23 cellular contexts compared by ENCODE assay signal in genomic region chr21:44292812-44293195, GRCh38. TPM values are rescaled to one million over a fixed set of nuclear protein-coding genes. Genes with fewer than 3 reads are reported as not detected.
DNase-seq lines count a peak whose midpoint lies in the region; ATAC-seq, FAIRE-seq and TF ChIP-seq lines count a peak whose summit lies in the region.
"Had no signal": no experiment of that assay in that cellular context is flagged by ENCODE, and none has a peak within 500 bp of the region (broad histone marks: within the 10 kb centered on the region; RNA-seq: fewer than 3 reads in every experiment).

No MANE protein-coding gene starts in this region.

- no peaks in the 10 kb centered on the region for H3K9me3 Mint-ChIP-seq in stimulated activated naive B cell treated with anti-CD40 and anti-IgM and Interleukin-4, amounts not matched to agents 10 μg/mL and 1 μg/mL and 100 μg/mL, for 72 hours
- H3K9me3 Mint-ChIP-seq: CD4-positive, CD25-positive, alpha-beta regulatory T cell; CD8-positive, alpha-beta memory T cell had no signal

- H3K4me3 Mint-ChIP-seq in T-helper 17 cell: peak overlapping the region; percentile 74
- no peak overlapping the region for H3K4me3 Mint-ChIP-seq in stimulated activated naive B cell treated with anti-CD40 and anti-IgM and Interleukin-4, amounts not matched to agents 10 μg/mL and 1 μg/mL and 100 μg/mL, for 72 hours

- no peaks in the 10 kb centered on the region for H3K27me3 ChIP-seq in vagina
- H3K27me3 ChIP-seq: BE2C had no signal

- no peak for FAIRE-seq in kidney (lab: Jason Lieb, UNC)
- FAIRE-seq: GM12878 had no signal

- H3K27ac Mint-ChIP-seq in T-helper 17 cell: peak overlapping the region; percentile 45
- peak overlapping the region; percentile 31 for H3K27ac Mint-ChIP-seq in stimulated activated naive B cell treated with anti-CD40 and anti-IgM and Interleukin-4, amounts not matched to agents 10 μg/mL and 1 μg/mL and 100 μg/mL, for 72 hours
- H3K27ac Mint-ChIP-seq: CD4-positive, CD25-positive, alpha-beta regulatory T cell had no signal

- H3K9me3 ChIP-seq in T-helper 17 cell (ENCODE audit: control insufficient read depth, low read length, poor library complexity, severe bottlenecking) (no peaks in the 10 kb centered on the region), kidney (ENCODE audit: control insufficient read depth in 1 of 2, low read length in 2 of 2) (no peaks in the 10 kb centered on the region), vagina (no peaks in the 10 kb centered on the region)
- H3K9me3 ChIP-seq: BE2C, HAP-1 had no signal

- ATAC-seq in left cardiac atrium (no peak), left ventricle myocardium superior (no peak), T-helper 17 cell (no peak)
- no peak for ATAC-seq in stimulated activated naive B cell treated with anti-CD40 and anti-IgM and Interleukin-4, amounts not matched to agents 10 μg/mL and 1 μg/mL and 100 μg/mL, for 72 hours (replicated peaks)
- ATAC-seq: GM12878 had no signal

- H3K27me3 Mint-ChIP-seq in T-helper 17 cell: no peaks in the 10 kb centered on the region
- peaks cover 3 to 6% of the 10 kb centered on the region in 2 donors for H3K27me3 Mint-ChIP-seq in stimulated activated naive B cell treated with anti-CD40 and anti-IgM and Interleukin-4, amounts not matched to agents 10 μg/mL and 1 μg/mL and 100 μg/mL, for 72 hours

- H3K4me1 ChIP-seq in kidney (ENCODE audit: control insufficient read depth in 1 of 2, insufficient read depth in 1 of 2, low read depth in 1 of 2, low read length in 2 of 2) (peaks cover 0 to 10% of the 10 kb centered on the region in 2 donors), vagina (peaks cover 30% of the 10 kb centered on the region)
- H3K4me1 ChIP-seq: BE2C, HAP-1 had no signal

- H3K9ac ChIP-seq in kidney (ENCODE audit: low read length in 2 of 2): no peak overlapping the region

- intact Hi-C loops in left cardiac atrium (cut with DNase I): no loop called here
- intact Hi-C loops in left ventricle myocardium superior (cut with micrococcal nuclease): no loop called here
- intact Hi-C loops in kidney (cut with DNase I): no loop called here
- intact Hi-C loops in vagina (cut with DNase I): no loop called here

- TF ChIP-seq CTCF in kidney (IDR thresholded peaks at IDR 0.05; ENCODE audit: borderline replicate concordance, extremely low read depth, insufficient read depth) (no peak), vagina (IDR thresholded peaks at IDR 0.05) (no peak)

- H3K36me3 ChIP-seq in kidney (ENCODE audit: control insufficient read depth in 1 of 2, insufficient read depth in 2 of 2, low read length in 2 of 2) (no peaks in the 10 kb centered on the region), vagina (no peaks in the 10 kb centered on the region)
- H3K36me3 ChIP-seq: BE2C, HAP-1 had no signal

- H3K4me1 Mint-ChIP-seq in T-helper 17 cell: peaks cover 26% of the 10 kb centered on the region
- H3K4me1 Mint-ChIP-seq in stimulated activated naive B cell treated with anti-CD40 and anti-IgM and Interleukin-4, amounts not matched to agents 10 μg/mL and 1 μg/mL and 100 μg/mL, for 72 hours: peaks cover 33 to 64% of the 10 kb centered on the region in 2 donors

- no peaks in the 10 kb centered on the region for H3K36me3 Mint-ChIP-seq in T-helper 17 cell (ENCODE audit: low read depth)
- no peaks in the 10 kb centered on the region for H3K36me3 Mint-ChIP-seq in stimulated activated naive B cell treated with anti-CD40 and anti-IgM and Interleukin-4, amounts not matched to agents 10 μg/mL and 1 μg/mL and 100 μg/mL, for 72 hours
- H3K36me3 Mint-ChIP-seq: CD4-positive, CD25-positive, alpha-beta regulatory T cell; CD8-positive, alpha-beta memory T cell had no signal

- H3K27ac ChIP-seq in kidney (ENCODE audit: low read depth in 2 of 2, low read length in 2 of 2) (no peak overlapping the region), vagina (no peak overlapping the region)
- H3K27ac ChIP-seq: HL-60 had no signal

- peak; percentile 23 for DNase-seq in left cardiac atrium
- DNase-seq in left ventricle myocardium superior: no peak
- DNase-seq in T-helper 17 cell: no peak
- DNase-seq in kidney: peak; percentile 78
- no peak for DNase-seq in stimulated activated naive B cell treated with anti-CD40 and anti-IgM and Interleukin-4, amounts not matched to agents 10 μg/mL and 1 μg/mL and 100 μg/mL, for 72 hours
- no peak for DNase-seq in vagina (ENCODE audit: extremely low spot score in 2 of 2)
- DNase-seq in epidermal melanocyte (ENCODE audit: insufficient read length, low spot score): no peak
- DNase-seq: BE2C; C1 segment of cervical spinal cord; CD4-positive, CD25-positive, alpha-beta regulatory T cell; COR-L47; DMS 273 treated with DMSO at 0.1 percent for 48 hours; DND-41; EL; IMR-90 had no signal

- H3K4me3 ChIP-seq in kidney (ENCODE audit: low read length in 2 of 2): no peak overlapping the region
- no peak overlapping the region for H3K4me3 ChIP-seq in vagina
- H3K4me3 ChIP-seq: GM12878, HAP-1 had no signal

- TF ChIP-seq POLR2A in vagina (IDR thresholded peaks at IDR 0.05): no peak

RNA-seq across cellular contexts. Expression of gene PFKL, which starts 7.0 kb away (rescaled TPM):
- total RNA-seq in left cardiac atrium (10 to 100 TPM; 58.8 to 67.2 TPM), left ventricle myocardium superior (46.1 TPM), T-helper 17 cell (100 to 1,000 TPM; 132 to 176 TPM), kidney (197 TPM), vagina (79.1 TPM)
- polyA plus RNA-seq in kidney (ENCODE audit: insufficient read depth, low read depth, low replicate concordance): 155 TPM

RNA-seq across cellular contexts. Expression of gene AIRE, which starts 7.1 kb away (rescaled TPM):
- total RNA-seq in left cardiac atrium: under 1 TPM in 1 of 2 donors, not detected in 1; 0.08 TPM
- total RNA-seq in left ventricle myocardium superior: not detected
- total RNA-seq in T-helper 17 cell: 1 to 10 TPM; 1.4 to 3.4 TPM
- total RNA-seq in kidney: 0.25 TPM
- polyA plus RNA-seq in kidney (ENCODE audit: insufficient read depth, low read depth, low replicate concordance): 0.09 TPM
- total RNA-seq in vagina: 0.25 TPM
- total RNA-seq: A172; CD8-positive, alpha-beta memory T cell; H4; HT1080; IMR-90 had no signal

RNA-seq across cellular contexts. Expression of gene DNMT3L, which starts 31.1 kb away (rescaled TPM):
- total RNA-seq in left cardiac atrium (not detected), left ventricle myocardium superior (not detected), T-helper 17 cell (not detected), kidney (not detected), vagina (not detected)
- polyA plus RNA-seq in kidney (ENCODE audit: insufficient read depth, low read depth, low replicate concordance): 0.47 TPM
- total RNA-seq: A172; CD4-positive, CD25-positive, alpha-beta regulatory T cell; CD8-positive, alpha-beta memory T cell; GM12878; H4; HT1080; IMR-90 had no signal
- polyA plus RNA-seq: CD4-positive, CD25-positive, alpha-beta regulatory T cell; CD8-positive, alpha-beta memory T cell; GM12878; IMR-90 had no signal

RNA-seq across cellular contexts. Expression of gene CFAP410, which starts 46.4 kb away (rescaled TPM):
- total RNA-seq in left cardiac atrium (10 to 100 TPM; 16.4 to 21.8 TPM), left ventricle myocardium superior (14.9 TPM), T-helper 17 cell (10 to 100 TPM; 48.0 to 54.2 TPM), kidney (23.3 TPM), vagina (24.3 TPM)
- polyA plus RNA-seq in kidney (ENCODE audit: insufficient read depth, low read depth, low replicate concordance): 45.3 TPM

RNA-seq across cellular contexts. Expression of gene ICOSLG, which starts 52.1 kb away (rescaled TPM):
- total RNA-seq in left cardiac atrium (1 to 10 TPM; 6.1 to 6.4 TPM), left ventricle myocardium superior (4.4 TPM), T-helper 17 cell (10 to 100 TPM in 1 of 2 donors, 1 to 10 TPM in 1; 9.4 to 19.1 TPM), kidney (10.2 TPM), vagina (6.4 TPM)
- 3.0 TPM for polyA plus RNA-seq in kidney (ENCODE audit: insufficient read depth, low read depth, low replicate concordance)
- total RNA-seq: G401 had no signal

Comparison
In these comparisons a context has a peak if more than half of its experiments do, and no peak if none do; other contexts are left out.
1. DNase-seq: peak in left cardiac atrium (single experiment) and kidney (single experiment); none in left ventricle myocardium superior (single experiment), T-helper 17 cell (0 of 3), stimulated activated naive B cell treated with anti-CD40 and anti-IgM and Interleukin-4, amounts not matched to agents 10 μg/mL and 1 μg/mL and 100 μg/mL, for 72 hours (single experiment), vagina (0 of 2) and epidermal melanocyte (single experiment).